15 cellular contexts compared by ENCODE assay signal in the genomic region with DNA sequence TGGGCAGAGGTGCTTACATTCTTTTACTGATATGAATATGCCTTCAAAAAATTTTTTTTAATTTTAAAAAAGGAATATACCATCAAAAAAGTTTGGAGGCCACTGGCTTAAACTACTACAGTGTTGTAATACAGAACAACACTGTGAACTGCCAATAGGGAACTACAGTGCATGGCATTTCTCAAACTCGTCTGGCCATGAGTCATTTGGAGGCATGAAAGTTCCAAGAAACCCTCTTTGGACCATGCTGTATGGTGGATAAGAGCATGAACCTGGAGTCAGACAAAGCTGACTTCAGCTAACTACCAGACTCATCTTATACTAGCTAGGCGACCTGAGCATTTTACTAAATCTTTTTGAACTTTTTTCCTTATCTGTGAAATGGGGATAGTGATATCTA. TPM values are rescaled to one million over a fixed set of nuclear protein-coding genes. Genes with fewer than 3 reads are reported as not detected.
DNase-seq lines count a peak whose midpoint lies in the region; ATAC-seq and TF ChIP-seq lines count a peak whose summit lies in the region.
"Had no signal": no experiment of that assay in that cellular context is flagged by ENCODE, and none has a peak within 500 bp of the region (broad histone marks: within the 10 kb centered on the region; RNA-seq: fewer than 3 reads in every experiment).

No MANE protein-coding gene starts in this region.

- ATAC-seq in omental fat pad (ENCODE audit: low FRiP score) = peak; percentile 88
- ATAC-seq: GM23338 had no signal

- no peaks in the 10 kb centered on the region for H3K27me3 ChIP-seq in HL-60 (ENCODE audit: insufficient read depth, poor library complexity, severe bottlenecking)
- H3K27me3 ChIP-seq in esophagus muscularis mucosa = no peaks in the 10 kb centered on the region
- H3K27me3 ChIP-seq: heart left ventricle, neural progenitor cell had no signal

- no peak overlapping the region for H3K27ac Mint-ChIP-seq in osteocyte (ENCODE audit: unreplicated experiment)
- H3K27ac Mint-ChIP-seq: CD14-positive monocyte, GM23338, neural progenitor cell had no signal

- H3K4me3 ChIP-seq in HL-60 (replicated peaks; ENCODE audit: insufficient read depth, low read length) (no peak overlapping the region), epithelial cell of esophagus (ENCODE audit: low read length) (no peak overlapping the region), esophagus muscularis mucosa (no peak overlapping the region)
- H3K4me3 ChIP-seq: GM23338, heart left ventricle, lung, neural progenitor cell had no signal

- no peak for TF ChIP-seq POLR2A in esophagus muscularis mucosa (IDR thresholded peaks at IDR 0.05; ENCODE audit: low read depth)

- WGBS in esophagus muscularis mucosa = 66% methylated on average over 2 of the region's 2 CpGs

- H3K4me1 Mint-ChIP-seq in osteocyte (ENCODE audit: unreplicated experiment) = no peaks in the 10 kb centered on the region
- H3K4me1 Mint-ChIP-seq: CD14-positive monocyte, GM23338 had no signal

- H3K4me1 ChIP-seq in esophagus muscularis mucosa = no peaks in the 10 kb centered on the region
- H3K4me1 ChIP-seq: heart left ventricle had no signal

- no peak overlapping the region for H3K27ac ChIP-seq in HL-60 (replicated peaks)
- H3K27ac ChIP-seq in esophagus muscularis mucosa (replicated peaks in 1 of 4) = no peak overlapping the region
- H3K27ac ChIP-seq: heart left ventricle, neural progenitor cell had no signal

- no peaks in the 10 kb centered on the region for H3K36me3 ChIP-seq in esophagus muscularis mucosa
- H3K36me3 ChIP-seq: heart left ventricle, neural progenitor cell had no signal

- DNase-seq in HL-60 (ENCODE audit: low read depth in 1 of 2, low spot score in 1 of 2) (peak; percentile 47 to 64), RKO (ENCODE audit: low spot score) (peak; percentile 43), epithelial cell of esophagus (ENCODE audit: low read depth) (peak; percentile 76), omental fat pad (ENCODE audit: low spot score) (no peak), esophagus muscularis mucosa (ENCODE audit: extremely low spot score) (no peak), NCI-H446 treated with DMSO at 0.1 percent for 48 hours (lab: John Stamatoyannopoulos, UW) (no peak), osteocyte (ENCODE audit: extremely low spot score, unreplicated experiment) (no peak), midbrain (lab: John Stamatoyannopoulos, UW) (no peak)
- DNase-seq: effector memory CD4-positive, alpha-beta T cell; heart left ventricle; NCI-H2171 treated with DMSO at 0.1 percent for 48 hours had no signal

- no peak for TF ChIP-seq EP300 in esophagus muscularis mucosa (IDR thresholded peaks at IDR 0.05)

- H3K27me3 Mint-ChIP-seq in osteocyte (ENCODE audit: unreplicated experiment) = no peaks in the 10 kb centered on the region

- intact Hi-C loops in esophagus muscularis mucosa (cut with DNase I) = no loop called here

- no peaks in the 10 kb centered on the region for H3K9me3 ChIP-seq in esophagus muscularis mucosa
- H3K9me3 ChIP-seq: heart left ventricle had no signal

- H3K9me3 Mint-ChIP-seq in osteocyte (ENCODE audit: unreplicated experiment) = no peaks in the 10 kb centered on the region
- H3K9me3 Mint-ChIP-seq: CD14-positive monocyte, GM23338, neural progenitor cell had no signal

- no peaks in the 10 kb centered on the region for H3K36me3 Mint-ChIP-seq in osteocyte (ENCODE audit: unreplicated experiment)
- H3K36me3 Mint-ChIP-seq: CD14-positive monocyte, neural progenitor cell had no signal

- H3K4me3 Mint-ChIP-seq in osteocyte (ENCODE audit: unreplicated experiment) = no peak overlapping the region
- H3K4me3 Mint-ChIP-seq: CD14-positive monocyte, GM23338, neural progenitor cell had no signal

- TF ChIP-seq CTCF in HL-60 (IDR thresholded peaks at IDR 0.05; ENCODE audit: insufficient read depth, low read length) = no peak
- TF ChIP-seq CTCF in epithelial cell of esophagus (IDR thresholded peaks at IDR 0.05; ENCODE audit: insufficient read depth, low read depth, low read length, missing control alignments) = no peak
- TF ChIP-seq CTCF in omental fat pad (IDR thresholded peaks at IDR 0.05) = no peak
- TF ChIP-seq CTCF in esophagus muscularis mucosa (IDR thresholded peaks at IDR 0.05) = no peak
- TF ChIP-seq CTCF in osteocyte (IDR thresholded peaks at IDR 0.05) = no peak

RNA-seq across cellular contexts. Expression of gene NF1, which starts 9.2 kb away (rescaled TPM):
- total RNA-seq in omental fat pad = 10 to 100 TPM; 51.9 to 67.8 (median 66.3) TPM
- total RNA-seq in esophagus muscularis mucosa = 10 to 100 TPM; 40.9 to 64.8 (median 44.5) TPM
- 66.7 and 70.4 TPM in 2 replicates for total RNA-seq in osteocyte

Comparison
In these comparisons a context has a peak if more than half of its experiments do, and no peak if none do; other contexts are left out.
1. DNase-seq: peak in HL-60 (2 of 2), RKO (single experiment) and epithelial cell of esophagus (single experiment); none in omental fat pad (single experiment), esophagus muscularis mucosa (single experiment), NCI-H446 treated with DMSO at 0.1 percent for 48 hours (single experiment), osteocyte (single experiment) and midbrain (single experiment).